In genomic region chr6:108361312-108361932, GRCh38 we compare ENCODE assay signal across 1 cellular context.
TF ChIP-seq lines count a peak whose summit lies in the region.

No MANE protein-coding gene starts in this region.

TF ChIP-seq in K562, 482 proteins besides CTCF, POLR2A, EP300 and RAD21 (continued from another document and continues in another):
- peak; percentile 81 for TF ChIP-seq ZBTB40 (IDR thresholded peaks at IDR 0.05)
- 0 out of 2 replicates have a peak, but pooled peaks have one; percentile 14 for TF ChIP-seq ZBTB40 (CRISPR knock-in tag; IDR thresholded peaks at IDR 0.05)
- TF ChIP-seq ZNF740 (CRISPR knock-in tag; IDR thresholded peaks at IDR 0.05): no peak
- no peak; a peak in 1 of 4 replicates for TF ChIP-seq ZNF740 (tag; IDR thresholded peaks at IDR 0.05)
- TF ChIP-seq TAL1 (IDR thresholded peaks at IDR 0.05): peak; percentile 73
- no peak for TF ChIP-seq ZNF668 (CRISPR knock-in tag; IDR thresholded peaks at IDR 0.05)
- TF ChIP-seq EGR1 (conservative IDR thresholded peaks at IDR 0.05): no peak
- no peak; the same call in 1 of the 2 replicates for TF ChIP-seq SMAD3 (CRISPR knock-in tag; conservative IDR thresholded peaks at IDR 0.05)
- no peak; the same call in 1 of the 2 replicates for TF ChIP-seq MAX (CRISPR knock-in tag; IDR thresholded peaks at IDR 0.05)
- TF ChIP-seq SP2 (IDR thresholded peaks at IDR 0.05; ENCODE audit: extremely low read depth, low read depth, low read length, poor library complexity, severe bottlenecking): no peak
- TF ChIP-seq TRIM24 (IDR thresholded peaks at IDR 0.05): peak; percentile 48 to 84; a peak in 3 of 4 replicates
- peak; percentile 86 for TF ChIP-seq DPF2 (IDR thresholded peaks at IDR 0.05)
- TF ChIP-seq TSC22D4 (tag; IDR thresholded peaks at IDR 0.05): no peak
- no peak for TF ChIP-seq ZNF609 (CRISPR knock-in tag; IDR thresholded peaks at IDR 0.05; ENCODE audit: borderline replicate concordance)
- TF ChIP-seq ELK3 (CRISPR knock-in tag; IDR thresholded peaks at IDR 0.05): no peak
- no peak for TF ChIP-seq POLR3A (IDR thresholded peaks at IDR 0.05; ENCODE audit: borderline replicate concordance, extremely low read depth, insufficient read depth, insufficient read length)
- TF ChIP-seq YBX1 (IDR thresholded peaks at IDR 0.05): no peak
- 0 out of 2 replicates have a peak, but pooled peaks have one; percentile 65 for TF ChIP-seq MTA1 (IDR thresholded peaks at IDR 0.05; ENCODE audit: borderline replicate concordance)
- TF ChIP-seq TCF7L2 (IDR thresholded peaks at IDR 0.05; ENCODE audit: low read depth, low read length): no peak
- peak; percentile 80; the same call in 1 of the 2 replicates for TF ChIP-seq STAT5A (IDR thresholded peaks at IDR 0.05; ENCODE audit: borderline replicate concordance, low read length)
- no peak for TF ChIP-seq THRB (CRISPR knock-in tag; conservative IDR thresholded peaks at IDR 0.05)
- no peak for TF ChIP-seq FOXJ2 (tag; IDR thresholded peaks at IDR 0.05)
- peak; percentile 52 for TF ChIP-seq SMARCC2 (IDR thresholded peaks at IDR 0.05; ENCODE audit: low read depth)
- TF ChIP-seq REST (CRISPR knock-in tag; IDR thresholded peaks at IDR 0.05; ENCODE audit: low read depth): no peak
- no peak; the same call in 1 of the 2 replicates for TF ChIP-seq RAD51 (IDR thresholded peaks at IDR 0.05; ENCODE audit: borderline replicate concordance, low read depth)
- TF ChIP-seq MCM7 (IDR thresholded peaks at IDR 0.05): no peak
- peak; percentile 42; the same call in 1 of the 2 replicates for TF ChIP-seq VEZF1 (CRISPR knock-in tag; IDR thresholded peaks at IDR 0.05)
- no peak for TF ChIP-seq ZFP91 (CRISPR knock-in tag; IDR thresholded peaks at IDR 0.05)
- peak; percentile 63 for TF ChIP-seq NFRKB (IDR thresholded peaks at IDR 0.05; ENCODE audit: low read depth)
- TF ChIP-seq ZNF239 (CRISPR knock-in tag; IDR thresholded peaks at IDR 0.05): 0 out of 2 replicates have a peak, but pooled peaks have one; percentile 56
- TF ChIP-seq ZNF133 (CRISPR knock-in tag; IDR thresholded peaks at IDR 0.05): no peak
